ENCODE assay signal across 1 cellular context in genomic region chr4:83548151-83548905, GRCh38.
TF ChIP-seq lines count a peak whose summit lies in the region.

No MANE protein-coding gene starts in this region.

TF ChIP-seq in K562, 482 proteins besides CTCF, POLR2A, EP300 and RAD21 (continued from another document and continues in another):
- TF ChIP-seq BRCA1 (IDR thresholded peaks at IDR 0.05) (no peak), BRCA1 (CRISPR knock-in tag; IDR thresholded peaks at IDR 0.05) (no peak), IRF1 (CRISPR knock-in tag; IDR thresholded peaks at IDR 0.05; ENCODE audit: borderline replicate concordance) (no peak), TAF7 (tag; IDR thresholded peaks at IDR 0.05) (no peak), ZNF431 (CRISPR knock-in tag; IDR thresholded peaks at IDR 0.05) (no peak), SETDB1 (IDR thresholded peaks at IDR 0.05; ENCODE audit: low read length) (no peak), CCNT2 (IDR thresholded peaks at IDR 0.05; ENCODE audit: borderline replicate concordance, extremely low read depth, insufficient read length, low read depth, low read length) (no peak), HNRNPL (IDR thresholded peaks at IDR 0.05; ENCODE audit: low read depth, low read length) (no peak), POLR2G (IDR thresholded peaks at IDR 0.05; ENCODE audit: low read depth, low read length) (no peak), ETV6 (IDR thresholded peaks at IDR 0.05; ENCODE audit: borderline replicate concordance in 1 of 2, low read depth in 2 of 2, low read length in 1 of 2) (no peak), ETV6 (CRISPR knock-in tag; IDR thresholded peaks at IDR 0.05; ENCODE audit: borderline replicate concordance) (no peak), KLF13 (tag; IDR thresholded peaks at IDR 0.05; ENCODE audit: borderline replicate concordance, low read depth) (no peak), MYNN (IDR thresholded peaks at IDR 0.05) (peak; percentile 56; the same call in 1 of the 2 replicates), MYNN (CRISPR knock-in tag; IDR thresholded peaks at IDR 0.05) (no peak), NR3C1 (CRISPR knock-in tag; IDR thresholded peaks at IDR 0.05) (no peak), OTX1 (CRISPR knock-in tag; IDR thresholded peaks at IDR 0.05) (no peak), NBN (IDR thresholded peaks at IDR 0.05; ENCODE audit: low read depth) (no peak), NR0B1 (IDR thresholded peaks at IDR 0.05; ENCODE audit: partially characterized antibody) (no peak), SAFB2 (IDR thresholded peaks at IDR 0.05; ENCODE audit: borderline replicate concordance, low read depth, low read length, severe bottlenecking) (no peak), FOXP4 (CRISPR knock-in tag; IDR thresholded peaks at IDR 0.05; ENCODE audit: borderline replicate concordance) (no peak), GTF2B (IDR thresholded peaks at IDR 0.05; ENCODE audit: extremely low read depth, insufficient read length) (no peak), MCM2 (IDR thresholded peaks at IDR 0.05; ENCODE audit: low read depth) (no peak), MXI1 (IDR thresholded peaks at IDR 0.05; ENCODE audit: low read depth, low read length) (no peak), RFX1 (IDR thresholded peaks at IDR 0.05) (no peak), PPARD (CRISPR knock-in tag; IDR thresholded peaks at IDR 0.05) (no peak), CBX1 (IDR thresholded peaks at IDR 0.05; ENCODE audit: low read depth) (no peak), ATF2 (CRISPR knock-in tag; IDR thresholded peaks at IDR 0.05) (no peak), NR2C2 (CRISPR knock-in tag; IDR thresholded peaks at IDR 0.05) (no peak), NR2C2 (tag; IDR thresholded peaks at IDR 0.05) (peak; percentile 45; the same call in 1 of the 2 replicates), ZNF23 (CRISPR knock-in tag; IDR thresholded peaks at IDR 0.05) (no peak), PHB2 (IDR thresholded peaks at IDR 0.05; ENCODE audit: low read depth) (no peak), MIER1 (IDR thresholded peaks at IDR 0.05; ENCODE audit: low read depth) (no peak), ZNF134 (CRISPR knock-in tag; conservative IDR thresholded peaks at IDR 0.05) (no peak), HES1 (IDR thresholded peaks at IDR 0.05; ENCODE audit: low read depth) (peak; percentile 41; the same call in 1 of the 2 replicates), ZBTB11 (CRISPR knock-in tag; IDR thresholded peaks at IDR 0.05) (no peak), E2F3 (CRISPR knock-in tag; IDR thresholded peaks at IDR 0.05) (no peak), MTA2 (IDR thresholded peaks at IDR 0.05; ENCODE audit: low read depth) (no peak; the same call in 1 of the 2 replicates), DMBX1 (CRISPR knock-in tag; IDR thresholded peaks at IDR 0.05; ENCODE audit: borderline replicate concordance) (no peak), ZNF274 (IDR thresholded peaks at IDR 0.05; ENCODE audit: borderline replicate concordance, low read depth, low read length) (no peak), FOS (IDR thresholded peaks at IDR 0.05; ENCODE audit: extremely low read depth, insufficient read length) (peak; percentile 35), ZBED1 (IDR thresholded peaks at IDR 0.05) (no peak), GATAD2B (IDR thresholded peaks at IDR 0.05; ENCODE audit: borderline replicate concordance) (no peak; the same call in 1 of the 2 replicates), JUNB (CRISPR knock-in tag; conservative IDR thresholded peaks at IDR 0.05) (peak; percentile 51; the same call in 1 of the 2 replicates), ZSCAN29 (IDR thresholded peaks at IDR 0.05) (no peak), ASH1L (IDR thresholded peaks at IDR 0.05; ENCODE audit: borderline replicate concordance, low read depth, partially characterized antibody) (no peak), ARNT (IDR thresholded peaks at IDR 0.05) (peak in 1 of 2 experiments; percentile 44; a peak in 1 of 4 replicates), SP2 (IDR thresholded peaks at IDR 0.05; ENCODE audit: extremely low read depth, low read depth, low read length, poor library complexity, severe bottlenecking) (no peak), ZBTB1 (CRISPR knock-in tag; IDR thresholded peaks at IDR 0.05; ENCODE audit: borderline replicate concordance, low read depth) (no peak), ZFP1 (CRISPR knock-in tag; IDR thresholded peaks at IDR 0.05) (no peak), ZNF655 (CRISPR knock-in tag; IDR thresholded peaks at IDR 0.05) (no peak), ZNF584 (CRISPR knock-in tag; IDR thresholded peaks at IDR 0.05; ENCODE audit: low read depth) (no peak), ZNF354B (CRISPR knock-in tag; IDR thresholded peaks at IDR 0.05) (no peak), SMAD1 (IDR thresholded peaks at IDR 0.05; ENCODE audit: low read depth, low read length, partially characterized antibody) (no peak), NELFE (IDR thresholded peaks at IDR 0.05; ENCODE audit: insufficient read depth, insufficient read length) (no peak), REST (CRISPR knock-in tag; IDR thresholded peaks at IDR 0.05; ENCODE audit: low read depth) (no peak), FOSL1 (tag; conservative IDR thresholded peaks at IDR 0.05) (peak; percentile 96), KHSRP (IDR thresholded peaks at IDR 0.05) (no peak), ZNF780A (CRISPR knock-in tag; IDR thresholded peaks at IDR 0.05) (no peak), NUFIP1 (IDR thresholded peaks at IDR 0.05; ENCODE audit: partially characterized antibody) (no peak), BDP1 (IDR thresholded peaks at IDR 0.05; ENCODE audit: insufficient read depth, insufficient read length) (no peak), ZNF316 (IDR thresholded peaks at IDR 0.05) (peak; percentile 97), ZNF165 (CRISPR knock-in tag; IDR thresholded peaks at IDR 0.05; ENCODE audit: borderline replicate concordance) (no peak), ZNF12 (CRISPR knock-in tag; IDR thresholded peaks at IDR 0.05) (no peak), C11orf30 (IDR thresholded peaks at IDR 0.05; ENCODE audit: low read depth) (peak; percentile 96)
